14 cellular contexts compared by ENCODE assay signal in genomic region chr6:168314948-168315347, GRCh38. TPM values are rescaled to one million over a fixed set of nuclear protein-coding genes. Genes with fewer than 3 reads are reported as not detected.
DNase-seq lines count a peak whose midpoint lies in the region; ATAC-seq and TF ChIP-seq lines count a peak whose summit lies in the region.
"Had no signal": no experiment of that assay in that cellular context is flagged by ENCODE, and none has a peak within 500 bp of the region (broad histone marks: within the 10 kb centered on the region; RNA-seq: fewer than 3 reads in every experiment).

No MANE protein-coding gene starts in this region.

- H3K27me3 ChIP-seq in right atrium auricular region (no peaks in the 10 kb centered on the region), left lung (peaks cover 16 to 41% of the 10 kb centered on the region in 2 donors)

- H3K4me3 ChIP-seq in right atrium auricular region (no peak overlapping the region), left lung (no peak overlapping the region), OCI-LY7 (ENCODE audit: low read depth, low read length, poor library complexity, severe bottlenecking) (no peak overlapping the region)

- peaks cover 39% of the 10 kb centered on the region for H3K4me1 Mint-ChIP-seq in chondrocyte (ENCODE audit: low read depth)
- H3K4me1 Mint-ChIP-seq in activated naive CD4-positive, alpha-beta T cell treated with anti-CD3 and anti-CD28 coated beads for 36 hours (ENCODE audit: low read depth): no peaks in the 10 kb centered on the region
- no peaks in the 10 kb centered on the region for H3K4me1 Mint-ChIP-seq in activated CD4-positive, alpha-beta T cell treated with anti-CD3 and anti-CD28 coated beads, Interleukin-2, amount 10 ng/mL, durations not matched to agents 24 days and 14 days
- H3K4me1 Mint-ChIP-seq: activated B cell treated with CpG ODN at 0.5 μM for 24 hours had no signal

- peaks cover 6% of the 10 kb centered on the region for H3K27me3 Mint-ChIP-seq in chondrocyte (ENCODE audit: low read depth)
- H3K27me3 Mint-ChIP-seq in activated naive CD4-positive, alpha-beta T cell treated with anti-CD3 and anti-CD28 coated beads for 36 hours (ENCODE audit: low read depth): peaks cover 39% of the 10 kb centered on the region
- peaks cover 31% of the 10 kb centered on the region for H3K27me3 Mint-ChIP-seq in activated CD4-positive, alpha-beta T cell treated with anti-CD3 and anti-CD28 coated beads, Interleukin-2, amount 10 ng/mL, durations not matched to agents 24 days and 14 days

- H3K9me3 ChIP-seq in right atrium auricular region (no peaks in the 10 kb centered on the region), left lung (no peaks in the 10 kb centered on the region), OCI-LY7 (ENCODE audit: low read length) (no peaks in the 10 kb centered on the region)

- H3K27ac ChIP-seq in right atrium auricular region: peak overlapping the region in 1 of 2 donors; percentile 24
- no peak overlapping the region for H3K27ac ChIP-seq in left lung
- no peak overlapping the region for H3K27ac ChIP-seq in OCI-LY7 (ENCODE audit: low read depth, low read length, poor library complexity, severe bottlenecking)

- peak in 1 of 2 donors; percentile 50 for TF ChIP-seq CTCF in right atrium auricular region (IDR thresholded peaks at IDR 0.05)
- TF ChIP-seq CTCF in chondrocyte (IDR thresholded peaks at IDR 0.05): peak; percentile 81
- TF ChIP-seq CTCF in left lung (IDR thresholded peaks at IDR 0.05): peak in 1 of 2 donors; percentile 20
- TF ChIP-seq CTCF in OCI-LY7 (conservative IDR thresholded peaks at IDR 0.05; ENCODE audit: low read length): no peak

- BruUV-seq in OCI-LY7 (replicated peaks; lab: Mats Ljungman, UMichigan): no TSS peak

- no peaks in the 10 kb centered on the region for H3K9me3 Mint-ChIP-seq in chondrocyte (ENCODE audit: low read depth)
- H3K9me3 Mint-ChIP-seq in activated naive CD4-positive, alpha-beta T cell treated with anti-CD3 and anti-CD28 coated beads for 36 hours: no peaks in the 10 kb centered on the region
- H3K9me3 Mint-ChIP-seq in activated CD4-positive, alpha-beta T cell treated with anti-CD3 and anti-CD28 coated beads, Interleukin-2, amount 10 ng/mL, durations not matched to agents 24 days and 14 days: no peaks in the 10 kb centered on the region
- H3K9me3 Mint-ChIP-seq: activated B cell treated with CpG ODN at 0.5 μM for 24 hours had no signal

- peak overlapping the region; percentile 12 for H3K4me3 Mint-ChIP-seq in chondrocyte (ENCODE audit: unreplicated experiment)
- H3K4me3 Mint-ChIP-seq in activated naive CD4-positive, alpha-beta T cell treated with anti-CD3 and anti-CD28 coated beads for 36 hours: no peak overlapping the region
- H3K4me3 Mint-ChIP-seq in activated CD4-positive, alpha-beta T cell treated with anti-CD3 and anti-CD28 coated beads, Interleukin-2, amount 10 ng/mL, durations not matched to agents 24 days and 14 days: no peak overlapping the region
- H3K4me3 Mint-ChIP-seq: activated B cell treated with CpG ODN at 0.5 μM for 24 hours had no signal

- H3K4me1 ChIP-seq in right atrium auricular region: no peaks in the 10 kb centered on the region
- H3K4me1 ChIP-seq in left lung: no peaks in the 10 kb centered on the region
- no peaks in the 10 kb centered on the region for H3K4me1 ChIP-seq in OCI-LY7 (ENCODE audit: insufficient read depth, low read length, poor library complexity, severe bottlenecking)

- H3K36me3 Mint-ChIP-seq in chondrocyte (ENCODE audit: low read depth): peaks cover 1% of the 10 kb centered on the region
- no peaks in the 10 kb centered on the region for H3K36me3 Mint-ChIP-seq in activated naive CD4-positive, alpha-beta T cell treated with anti-CD3 and anti-CD28 coated beads for 36 hours (ENCODE audit: low read depth)
- no peaks in the 10 kb centered on the region for H3K36me3 Mint-ChIP-seq in activated CD4-positive, alpha-beta T cell treated with anti-CD3 and anti-CD28 coated beads, Interleukin-2, amount 10 ng/mL, durations not matched to agents 24 days and 14 days (ENCODE audit: low read depth)

- H3K4me2 ChIP-seq in OCI-LY7 (ENCODE audit: low read length): no peak overlapping the region

- ATAC-seq in Right ventricle myocardium inferior: peak; percentile 60
- peak; percentile 63 for ATAC-seq in left lung
- ATAC-seq: left colon had no signal

- no peak overlapping the region for H2AFZ ChIP-seq in OCI-LY7 (ENCODE audit: low read length)

- H3K36me3 ChIP-seq in right atrium auricular region (no peaks in the 10 kb centered on the region), left lung (no peaks in the 10 kb centered on the region), OCI-LY7 (ENCODE audit: insufficient read depth, low read length) (no peaks in the 10 kb centered on the region)

- intact Hi-C loops in Right ventricle myocardium inferior (cut with DNase I): no loop called here
- intact Hi-C loops in left lung (cut with DNase I): no loop called here
- intact Hi-C loops in activated naive CD4-positive, alpha-beta T cell treated with anti-CD3 and anti-CD28 coated beads for 36 hours (cut with micrococcal nuclease): no loop called here
- intact Hi-C loops in activated CD4-positive, alpha-beta T cell treated with anti-CD3 and anti-CD28 coated beads, Interleukin-2, amount 10 ng/mL, durations not matched to agents 24 days and 14 days (cut with micrococcal nuclease): no loop called here
- intact Hi-C loops in OCI-LY7 (cut with micrococcal nuclease; ENCODE audit: unreplicated experiment): no loop called here

- no peaks in the 10 kb centered on the region for H4K20me1 ChIP-seq in OCI-LY7 (ENCODE audit: insufficient read depth, low read length)

- DNase-seq in Right ventricle myocardium inferior (ENCODE audit: missing footprints) (no peak), right atrium auricular region (ENCODE audit: low spot score) (no peak), chondrocyte (ENCODE audit: low spot score) (no peak), left lung (no peak), OCI-LY7 (ENCODE audit: low spot score) (no peak)
- no peak for DNase-seq in activated effector memory CD4-positive, alpha-beta T cell treated with anti-CD3 and anti-CD28 coated beads, Interleukin-2, amount 50 U/mL, for 16 hours
- DNase-seq in activated naive CD4-positive, alpha-beta T cell treated with anti-CD3 and anti-CD28 coated beads for 36 hours: no peak
- DNase-seq in activated CD4-positive, alpha-beta T cell treated with anti-CD3 and anti-CD28 coated beads, Interleukin-2, amount 10 ng/mL, durations not matched to agents 24 days and 14 days: no peak
- DNase-seq: activated B cell treated with CpG ODN at 0.5 μM for 24 hours, activated T-cell treated with anti-CD3 and anti-CD28 coated beads for 4 hours, DND-41, left colon had no signal

- H3K27ac Mint-ChIP-seq in chondrocyte (ENCODE audit: unreplicated experiment): peak overlapping the region; percentile 81
- H3K27ac Mint-ChIP-seq in activated naive CD4-positive, alpha-beta T cell treated with anti-CD3 and anti-CD28 coated beads for 36 hours: no peak overlapping the region
- no peak overlapping the region for H3K27ac Mint-ChIP-seq in activated CD4-positive, alpha-beta T cell treated with anti-CD3 and anti-CD28 coated beads, Interleukin-2, amount 10 ng/mL, durations not matched to agents 24 days and 14 days
- H3K27ac Mint-ChIP-seq: activated B cell treated with CpG ODN at 0.5 μM for 24 hours had no signal

- no peaks in the 10 kb centered on the region for H3K9me2 ChIP-seq in OCI-LY7 (ENCODE audit: insufficient read depth, low read length)

- no peaks in the 10 kb centered on the region for H3K79me2 ChIP-seq in OCI-LY7 (ENCODE audit: insufficient read depth, low read depth, low read length)

- CTCF ChIA-PET in activated naive CD4-positive, alpha-beta T cell treated with anti-CD3 and anti-CD28 coated beads for 36 hours (lab: Charles Lee): no interaction called here
- CTCF ChIA-PET in OCI-LY7 (lab: Charles Lee; ENCODE audit: unreplicated experiment): no interaction called here

- POLR2A ChIA-PET in OCI-LY7 (lab: Charles Lee): no interaction called here

RNA-seq across cellular contexts. Expression of gene DACT2, which starts 4.6 kb away (rescaled TPM):
- total RNA-seq in Right ventricle myocardium inferior: 1.0 TPM
- 1 to 10 TPM; 1.5 to 2.0 TPM for total RNA-seq in right atrium auricular region
- total RNA-seq in chondrocyte: 1.4 to 4.6 TPM (median 4.5 TPM) in 3 replicates
- 1 to 10 TPM; 1.4 to 1.6 TPM for total RNA-seq in left lung
- not detected for total RNA-seq in activated naive CD4-positive, alpha-beta T cell treated with anti-CD3 and anti-CD28 coated beads for 36 hours
- total RNA-seq in activated CD4-positive, alpha-beta T cell treated with anti-CD3 and anti-CD28 coated beads, Interleukin-2, amount 10 ng/mL, durations not matched to agents 24 days and 14 days: 1.8 and 1.9 TPM in 2 replicates
- total RNA-seq in OCI-LY7 (2014; rRNA removed; shearing (Covaris generic)): not detected in 2 replicates
- total RNA-seq in OCI-LY7 (2022): not detected in 2 replicates
- total RNA-seq: activated B cell treated with CpG ODN at 0.5 μM for 24 hours, fibroblast of lung, NCI-H460 had no signal
